8 cellular contexts compared by ENCODE assay signal in genomic region chr1:22930235-22930912, GRCh38. TPM values are rescaled to one million over a fixed set of nuclear protein-coding genes. Genes with fewer than 3 reads are reported as not detected.
DNase-seq lines count a peak whose midpoint lies in the region; ATAC-seq, FAIRE-seq and TF ChIP-seq lines count a peak whose summit lies in the region.

No MANE protein-coding gene starts in this region.

- no peaks in the 10 kb centered on the region for H3K79me2 ChIP-seq in OCI-LY7 (ENCODE audit: insufficient read depth, low read depth, low read length)
- H3K79me2 ChIP-seq in mammary epithelial cell (ENCODE audit: insufficient read depth, low read length): no peaks in the 10 kb centered on the region

- no peaks in the 10 kb centered on the region for H3K27me3 ChIP-seq in mammary epithelial cell (ENCODE audit: insufficient read depth, low read length)

- peak; percentile 47 for ATAC-seq in stimulated activated memory B cell treated with anti-CD40 and anti-IgM and Interleukin-4, amounts not matched to agents 10 μg/mL and 1 μg/mL and 100 μg/mL, for 72 hours
- no peak for ATAC-seq in HG03175 (IDR thresholded peaks at IDR 0.05; ENCODE audit: unreplicated experiment)

- H3K4me3 Mint-ChIP-seq in stimulated activated memory B cell treated with anti-CD40 and anti-IgM and Interleukin-4, amounts not matched to agents 10 μg/mL and 1 μg/mL and 100 μg/mL, for 72 hours: no peak overlapping the region
- H3K4me3 Mint-ChIP-seq in activated T-helper 2 cell treated with anti-CD3 and anti-CD28 coated beads, Interferon-gamma antibody, Interleukin-2, Interleukin-4, amounts not matched to agents 10 μg/mL and 5 μg/mL and 100 μg/mL, durations not matched to agents 14 hours and 24 hours and 36 hours (ENCODE audit: low read depth): no peak overlapping the region

- H3K4me1 ChIP-seq in OCI-LY7 (ENCODE audit: insufficient read depth, low read length, poor library complexity, severe bottlenecking) (no peaks in the 10 kb centered on the region), mammary epithelial cell (ENCODE audit: insufficient read depth, low read length) (no peaks in the 10 kb centered on the region)

- in situ Hi-C loops in mammary epithelial cell (cut with MboI; ENCODE audit: low sequenced_read_pairs in 2 of 2): no loop called here

- H3K4me3 ChIP-seq in OCI-LY7 (ENCODE audit: low read depth, low read length, poor library complexity, severe bottlenecking) (no peak overlapping the region), mammary epithelial cell (replicated peaks in 1 of 3; ENCODE audit: insufficient read depth in 1 of 3, low read depth in 2 of 3, low read length in 3 of 3) (no peak overlapping the region)

- H3K27me3 Mint-ChIP-seq in stimulated activated memory B cell treated with anti-CD40 and anti-IgM and Interleukin-4, amounts not matched to agents 10 μg/mL and 1 μg/mL and 100 μg/mL, for 72 hours: peaks cover 53% of the 10 kb centered on the region
- H3K27me3 Mint-ChIP-seq in activated T-helper 2 cell treated with anti-CD3 and anti-CD28 coated beads, Interferon-gamma antibody, Interleukin-2, Interleukin-4, amounts not matched to agents 10 μg/mL and 5 μg/mL and 100 μg/mL, durations not matched to agents 14 hours and 24 hours and 36 hours (ENCODE audit: low read depth): peaks cover 1% of the 10 kb centered on the region

- H3K27ac Mint-ChIP-seq in stimulated activated memory B cell treated with anti-CD40 and anti-IgM and Interleukin-4, amounts not matched to agents 10 μg/mL and 1 μg/mL and 100 μg/mL, for 72 hours: no peak overlapping the region
- no peak overlapping the region for H3K27ac Mint-ChIP-seq in activated T-helper 2 cell treated with anti-CD3 and anti-CD28 coated beads, Interferon-gamma antibody, Interleukin-2, Interleukin-4, amounts not matched to agents 10 μg/mL and 5 μg/mL and 100 μg/mL, durations not matched to agents 14 hours and 24 hours and 36 hours

- peaks cover 3% of the 10 kb centered on the region for H3K9me3 Mint-ChIP-seq in stimulated activated memory B cell treated with anti-CD40 and anti-IgM and Interleukin-4, amounts not matched to agents 10 μg/mL and 1 μg/mL and 100 μg/mL, for 72 hours
- H3K9me3 Mint-ChIP-seq in activated T-helper 2 cell treated with anti-CD3 and anti-CD28 coated beads, Interferon-gamma antibody, Interleukin-2, Interleukin-4, amounts not matched to agents 10 μg/mL and 5 μg/mL and 100 μg/mL, durations not matched to agents 14 hours and 24 hours and 36 hours: no peaks in the 10 kb centered on the region

- H3K9me3 ChIP-seq in OCI-LY7 (ENCODE audit: low read length) (no peaks in the 10 kb centered on the region), mammary epithelial cell (replicated peaks; ENCODE audit: insufficient read depth, low read length) (no peaks in the 10 kb centered on the region)

- CTCF ChIA-PET in OCI-LY7 (lab: Charles Lee; ENCODE audit: unreplicated experiment): no interaction called here
- CTCF ChIA-PET in mammary epithelial cell (lab: Charles Lee; ENCODE audit: low non-redundant PET): interaction anchor here (0.9 kb wide), 1 partner anchor 226 kb away, joined by 8 read pairs; no protein-coding TSS in a partner anchor

- no peaks in the 10 kb centered on the region for H3K36me3 Mint-ChIP-seq in stimulated activated memory B cell treated with anti-CD40 and anti-IgM and Interleukin-4, amounts not matched to agents 10 μg/mL and 1 μg/mL and 100 μg/mL, for 72 hours
- no peaks in the 10 kb centered on the region for H3K36me3 Mint-ChIP-seq in activated T-helper 2 cell treated with anti-CD3 and anti-CD28 coated beads, Interferon-gamma antibody, Interleukin-2, Interleukin-4, amounts not matched to agents 10 μg/mL and 5 μg/mL and 100 μg/mL, durations not matched to agents 14 hours and 24 hours and 36 hours (ENCODE audit: low read depth)

- WGBS in mammary epithelial cell (ENCODE audit: low coverage, missing lambda C conversion rate): 37% methylated on average over 11 of the region's 11 CpGs

- TF ChIP-seq CTCF in AG09319 (IDR thresholded peaks at IDR 0.05; ENCODE audit: low read depth, low read length) (peak; percentile 87), OCI-LY7 (conservative IDR thresholded peaks at IDR 0.05; ENCODE audit: low read length) (peak; percentile 78), mammary epithelial cell (conservative IDR thresholded peaks at IDR 0.05 in 1 of 2, IDR thresholded peaks at IDR 0.05 in 1 of 2; ENCODE audit: extremely low read depth in 1 of 2, insufficient read depth in 1 of 2, low read depth in 1 of 2, low read length in 2 of 2) (peak; percentile 67 to 82)

- no peak for FAIRE-seq in GM18507 (lab: Jason Lieb, UNC)

- POLR2A ChIA-PET in OCI-LY7 (lab: Charles Lee): no interaction called here

- H3K4me2 ChIP-seq in OCI-LY7 (ENCODE audit: low read length) (no peak overlapping the region), mammary epithelial cell (ENCODE audit: insufficient read depth, low read depth, low read length) (no peak overlapping the region)

- intact Hi-C loops in OCI-LY7 (cut with micrococcal nuclease; ENCODE audit: unreplicated experiment): loop anchor here (1.0 kb wide), 2 partner anchors 226 to 256 kb away; no protein-coding TSS in a partner anchor
- intact Hi-C loops in mammary epithelial cell (cut with micrococcal nuclease): loop anchor here (1.0 to 5.0 kb wide), 5 partner anchors 43 to 510 kb away; no protein-coding TSS in a partner anchor
- intact Hi-C loops in activated T-helper 2 cell treated with anti-CD3 and anti-CD28 coated beads, Interferon-gamma antibody, Interleukin-2, Interleukin-4, amounts not matched to agents 10 μg/mL and 5 μg/mL and 100 μg/mL, durations not matched to agents 14 hours and 24 hours and 36 hours (cut with micrococcal nuclease): no loop called here

- H3K27ac ChIP-seq in OCI-LY7 (ENCODE audit: low read depth, low read length, poor library complexity, severe bottlenecking): no peak overlapping the region
- H3K27ac ChIP-seq in mammary epithelial cell (ENCODE audit: insufficient read depth, low read depth, low read length): no peak overlapping the region

- H3K9me2 ChIP-seq in OCI-LY7 (ENCODE audit: insufficient read depth, low read length): no peaks in the 10 kb centered on the region

- no peaks in the 10 kb centered on the region for H3K4me1 Mint-ChIP-seq in stimulated activated memory B cell treated with anti-CD40 and anti-IgM and Interleukin-4, amounts not matched to agents 10 μg/mL and 1 μg/mL and 100 μg/mL, for 72 hours
- no peaks in the 10 kb centered on the region for H3K4me1 Mint-ChIP-seq in activated T-helper 2 cell treated with anti-CD3 and anti-CD28 coated beads, Interferon-gamma antibody, Interleukin-2, Interleukin-4, amounts not matched to agents 10 μg/mL and 5 μg/mL and 100 μg/mL, durations not matched to agents 14 hours and 24 hours and 36 hours (ENCODE audit: low read depth)

- dilution Hi-C loops in mammary epithelial cell (cut with HindIII; ENCODE audit: low sequenced_read_pairs): no loop called here

- BruUV-seq in OCI-LY7 (replicated peaks; lab: Mats Ljungman, UMichigan) (no TSS peak), mammary epithelial cell (replicated peaks; lab: Mats Ljungman, UMichigan) (no TSS peak)

- no peaks in the 10 kb centered on the region for H3K36me3 ChIP-seq in OCI-LY7 (ENCODE audit: insufficient read depth, low read length)
- no peaks in the 10 kb centered on the region for H3K36me3 ChIP-seq in mammary epithelial cell (ENCODE audit: insufficient read depth, low read length)

- DNase-seq in AG09319 (ENCODE audit: extremely low read depth, low read depth) (peak; percentile 4), GM18507 (ENCODE audit: extremely low spot score, insufficient read length, low read depth) (peak; percentile 47), OCI-LY7 (ENCODE audit: low spot score) (peak; percentile 51), mammary epithelial cell (peak; percentile 16), kidney glomerular epithelial cell (lab: John Stamatoyannopoulos, UW) (peak; percentile 20)
- no peak for DNase-seq in activated T-helper 2 cell treated with anti-CD3 and anti-CD28 coated beads, Interferon-gamma antibody, Interleukin-2, Interleukin-4, amounts not matched to agents 10 μg/mL and 5 μg/mL and 100 μg/mL, durations not matched to agents 14 hours and 24 hours and 36 hours (ENCODE audit: low spot score)

- H4K20me1 ChIP-seq in OCI-LY7 (ENCODE audit: insufficient read depth, low read length) (no peaks in the 10 kb centered on the region), mammary epithelial cell (ENCODE audit: insufficient read depth, low read length) (no peaks in the 10 kb centered on the region)

- H2AFZ ChIP-seq in OCI-LY7 (ENCODE audit: low read length) (no peak overlapping the region), mammary epithelial cell (ENCODE audit: low read depth, low read length) (no peak overlapping the region)

- no peak overlapping the region for H3K9ac ChIP-seq in mammary epithelial cell (ENCODE audit: insufficient read depth, low read length)

RNA-seq across cellular contexts. Expression of gene LACTBL1, which starts 42.3 kb away (rescaled TPM):
- total RNA-seq in OCI-LY7 (2014; rRNA removed; shearing (Covaris generic)): not detected in 2 replicates
- total RNA-seq in OCI-LY7 (2022): not detected in 2 replicates
- not detected for total RNA-seq in mammary epithelial cell
- not detected for polyA plus RNA-seq in mammary epithelial cell
- not detected for polyA minus RNA-seq in mammary epithelial cell
- total RNA-seq in activated T-helper 2 cell treated with anti-CD3 and anti-CD28 coated beads, Interferon-gamma antibody, Interleukin-2, Interleukin-4, amounts not matched to agents 10 μg/mL and 5 μg/mL and 100 μg/mL, durations not matched to agents 14 hours and 24 hours and 36 hours: not detected in 2 replicates
